1 cellular context compared by ENCODE assay signal in the genomic region with DNA sequence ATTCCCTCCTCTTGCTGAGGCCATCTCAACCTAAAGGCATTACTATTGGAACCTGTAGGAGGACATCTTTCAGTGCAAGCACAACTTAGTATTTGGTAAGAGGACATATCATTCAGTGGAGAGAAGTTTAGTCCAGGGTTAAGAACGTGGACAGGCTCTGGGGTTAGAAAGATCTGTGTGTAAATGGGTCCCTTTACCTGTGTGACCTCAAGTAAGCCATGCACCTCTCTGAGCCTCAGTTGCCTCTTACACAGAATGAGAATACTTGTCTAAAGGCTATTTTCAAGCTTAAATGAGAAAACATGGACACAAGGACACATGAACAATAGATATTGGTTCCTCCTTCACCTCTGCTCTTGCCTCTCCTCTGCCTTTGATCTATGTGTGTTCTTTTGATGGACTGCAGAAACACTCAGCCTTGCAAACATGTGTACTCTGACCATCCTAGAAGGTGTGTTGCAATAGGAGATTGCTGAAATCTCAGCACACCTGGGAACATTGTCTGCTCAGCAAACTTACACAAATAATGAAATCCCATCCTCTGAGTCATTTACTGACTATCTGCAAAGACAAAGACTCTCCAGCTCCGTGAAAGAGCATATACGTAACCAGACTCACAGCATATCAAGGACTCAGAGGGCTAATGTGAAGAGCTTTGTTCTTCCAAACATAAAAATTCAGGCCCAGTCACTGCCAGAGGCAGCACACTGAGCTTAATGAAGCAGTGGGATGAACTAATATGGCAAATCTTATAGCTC.
TF ChIP-seq lines count a peak whose summit lies in the region.

No MANE protein-coding gene starts in this region.

TF ChIP-seq in IMR-90, 13 proteins besides CTCF, POLR2A, EP300 and RAD21:
- TF ChIP-seq MAFK (IDR thresholded peaks at IDR 0.05; ENCODE audit: low read depth, low read length) (no peak), MAZ (IDR thresholded peaks at IDR 0.05; ENCODE audit: borderline replicate concordance, low read depth, low read length) (no peak), CEBPB (IDR thresholded peaks at IDR 0.05; ENCODE audit: low read depth, low read length) (peak; percentile 47), CHD1 (IDR thresholded peaks at IDR 0.05; ENCODE audit: low read depth, low read length) (no peak)
- TF ChIP-seq, protein P1, sequence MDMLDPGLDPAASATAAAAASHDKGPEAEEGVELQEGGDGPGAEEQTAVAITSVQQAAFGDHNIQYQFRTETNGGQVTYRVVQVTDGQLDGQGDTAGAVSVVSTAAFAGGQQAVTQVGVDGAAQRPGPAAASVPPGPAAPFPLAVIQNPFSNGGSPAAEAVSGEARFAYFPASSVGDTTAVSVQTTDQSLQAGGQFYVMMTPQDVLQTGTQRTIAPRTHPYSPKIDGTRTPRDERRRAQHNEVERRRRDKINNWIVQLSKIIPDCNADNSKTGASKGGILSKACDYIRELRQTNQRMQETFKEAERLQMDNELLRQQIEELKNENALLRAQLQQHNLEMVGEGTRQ (IDR thresholded peaks at IDR 0.05; ENCODE audit: low read depth, low read length), result no peak
